ENCODE assay signal across 1 cellular context in the genomic region with DNA sequence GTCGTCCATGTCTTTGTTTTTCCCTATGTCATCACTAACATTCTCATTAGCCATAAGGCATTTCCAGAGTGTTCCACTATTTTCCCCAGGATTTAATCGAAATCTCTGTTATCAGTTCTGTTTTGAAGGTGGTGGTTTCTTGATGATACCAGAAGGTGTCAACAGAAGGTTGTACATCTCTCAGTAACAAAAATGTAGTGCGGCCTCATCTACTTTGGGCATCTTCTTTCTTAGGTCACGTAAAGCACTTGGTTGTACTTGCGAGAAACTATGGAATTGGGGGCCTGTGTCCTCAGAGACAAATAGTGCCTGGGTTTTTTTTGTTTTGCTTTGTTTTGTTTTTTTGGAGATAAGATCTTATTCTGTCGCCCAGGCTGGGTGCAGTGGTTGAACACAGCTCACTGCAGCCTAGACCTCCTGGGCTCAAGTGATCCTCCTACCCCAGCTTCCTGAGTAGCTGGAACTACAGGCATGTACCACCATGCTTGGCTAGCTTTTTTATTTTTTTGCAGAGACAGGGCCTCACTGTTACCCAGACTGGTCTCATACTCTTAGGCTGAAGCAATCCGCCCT.
TF ChIP-seq lines count a peak whose summit lies in the region.

No MANE protein-coding gene starts in this region.

TF ChIP-seq in HEK293T, 16 proteins besides CTCF, POLR2A, EP300 and RAD21 (continued from another document):
- no peak for TF ChIP-seq SUZ12 (IDR thresholded peaks at IDR 0.05)
- TF ChIP-seq ELF4 (IDR thresholded peaks at IDR 0.05): no peak
- no peak for TF ChIP-seq L3MBTL2 (conservative IDR thresholded peaks at IDR 0.05)
- TF ChIP-seq FOXA1 (IDR thresholded peaks at IDR 0.05): no peak
